8 cellular contexts compared by ENCODE assay signal in the genomic region with DNA sequence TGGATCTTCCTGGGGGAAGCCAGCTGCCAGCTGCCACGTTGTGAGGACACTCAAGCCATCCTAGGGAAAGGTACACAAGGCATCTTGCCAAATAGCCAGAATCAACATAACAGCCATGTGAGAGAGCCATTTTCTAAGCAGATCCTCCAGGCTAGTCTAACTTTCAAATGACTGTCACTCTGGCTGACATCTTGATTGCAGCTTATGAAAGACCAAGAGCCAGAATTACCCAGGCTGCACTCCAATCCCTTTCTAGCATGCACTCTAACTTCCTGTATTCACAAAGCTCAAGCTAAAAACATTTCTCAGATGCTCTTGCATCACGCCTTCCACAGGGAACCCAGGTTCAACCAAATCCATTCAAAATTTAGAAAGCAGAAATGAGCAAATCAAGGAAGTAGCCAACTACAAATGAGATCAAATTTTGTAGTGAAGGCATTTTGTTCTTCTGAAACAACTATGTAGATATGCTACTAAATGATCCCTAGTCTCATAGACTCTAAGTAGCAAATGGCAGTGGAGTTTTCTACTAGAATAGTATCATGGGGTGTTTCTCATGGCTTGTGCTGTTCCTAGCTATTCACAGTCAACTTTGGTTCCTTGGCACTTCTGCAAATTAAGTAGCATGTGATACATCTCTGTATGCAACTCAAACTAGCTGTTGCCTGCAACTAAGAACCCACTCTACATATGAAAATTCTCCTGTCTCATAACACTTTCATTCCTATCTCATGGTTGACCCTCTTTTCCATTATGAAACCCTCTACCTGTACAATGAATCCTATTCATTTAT.
DNase-seq lines count a peak whose midpoint lies in the region; ATAC-seq and TF ChIP-seq lines count a peak whose summit lies in the region.
"Had no signal": no experiment of that assay in that cellular context is flagged by ENCODE, and none has a peak within 500 bp of the region (broad histone marks: within the 10 kb centered on the region; RNA-seq: fewer than 3 reads in every experiment).

No MANE protein-coding gene starts in this region.

- no peak for TF ChIP-seq CTCF in Calu3 (IDR thresholded peaks at IDR 0.05; ENCODE audit: unreplicated experiment)

- H3K36me3 Mint-ChIP-seq in memory B cell = peaks cover 9% of the 10 kb centered on the region
- H3K36me3 Mint-ChIP-seq in Calu3 (ENCODE audit: insufficient read depth, unreplicated experiment) = no peaks in the 10 kb centered on the region

- H3K27ac Mint-ChIP-seq in memory B cell = peak overlapping the region; percentile 84
- no peak overlapping the region for H3K27ac Mint-ChIP-seq in Calu3 (ENCODE audit: unreplicated experiment)

- H3K9me3 Mint-ChIP-seq in memory B cell (no peaks in the 10 kb centered on the region), Calu3 (ENCODE audit: low read depth, unreplicated experiment) (no peaks in the 10 kb centered on the region)

- BruUV-seq in Calu3 (replicated peaks; lab: Mats Ljungman, UMichigan) = no TSS peak

- H3K4me3 Mint-ChIP-seq in memory B cell (peak overlapping the region; percentile 11), Calu3 (ENCODE audit: low read depth, unreplicated experiment) (no peak overlapping the region)

- ATAC-seq in memory B cell (ENCODE audit: low read depth) = peak; percentile 26

- peak; percentile 58 for DNase-seq in GF-D8 (lab: John Stamatoyannopoulos, UW)
- peak; percentile 39 for DNase-seq in NAMALWA (ENCODE audit: low spot score)
- peak; percentile 84 for DNase-seq in SKM-1 treated with dmso at 0.1 percent for 144 hours (lab: John Stamatoyannopoulos, UW; ENCODE audit: unreplicated experiment)
- DNase-seq in memory B cell (ENCODE audit: low spot score in 2 of 2) = no peak
- no peak for DNase-seq in C1 segment of cervical spinal cord (lab: John Stamatoyannopoulos, UW)
- DNase-seq in Calu3 = no peak
- no peak for DNase-seq in effector CD4-positive, alpha-beta T cell
- DNase-seq: central memory CD4-positive, alpha-beta T cell had no signal

- CTCF ChIA-PET in Calu3 (lab: Charles Lee) = no interaction called here

- H3K4me1 Mint-ChIP-seq in memory B cell (peaks cover 64% of the 10 kb centered on the region), Calu3 (ENCODE audit: low read depth, unreplicated experiment) (peaks cover 15% of the 10 kb centered on the region)

- H3K27me3 Mint-ChIP-seq in memory B cell = no peaks in the 10 kb centered on the region
- no peaks in the 10 kb centered on the region for H3K27me3 Mint-ChIP-seq in Calu3 (ENCODE audit: unreplicated experiment)

- intact Hi-C loops in Calu3 (cut with micrococcal nuclease; ENCODE audit: unreplicated experiment) = no loop called here

Comparison
In these comparisons a context has a peak if more than half of its experiments do, and no peak if none do; other contexts are left out.
1. DNase-seq: peak in GF-D8 (single experiment), NAMALWA (single experiment) and SKM-1 treated with dmso at 0.1 percent for 144 hours (single experiment); none in memory B cell (0 of 2), C1 segment of cervical spinal cord (0 of 14), Calu3 (single experiment) and effector CD4-positive, alpha-beta T cell (single experiment).